Comparison of ENCODE assay signal across 29 cellular contexts in genomic region chr13:100280681-100281080, GRCh38.
DNase-seq lines count a peak whose midpoint lies in the region; ATAC-seq, FAIRE-seq and TF ChIP-seq lines count a peak whose summit lies in the region.
"Had no signal": no experiment of that assay in that cellular context is flagged by ENCODE, and none has a peak within 500 bp of the region (broad histone marks: within the 10 kb centered on the region; RNA-seq: fewer than 3 reads in every experiment).

No MANE protein-coding gene starts in this region.

- H3K9me3 Mint-ChIP-seq in activated T-helper 17 cell treated with anti-CD3 and anti-CD28 coated beads, Interleukin-2, amount 50 U/mL, for 72 hours = no peaks in the 10 kb centered on the region
- no peaks in the 10 kb centered on the region for H3K9me3 Mint-ChIP-seq in T-cell
- H3K9me3 Mint-ChIP-seq: activated naive CD4-positive, alpha-beta T cell treated with anti-CD3 and anti-CD28 coated beads, Interleukin-2, amount 50 U/mL, for 72 hours; HFFc6; T-helper 1 cell treated with Interleukin-12 subunit alpha and Interleukin-12 subunit beta and Interleukin-4 antibody, amounts not matched to agents 30 μg/mL and 1 μg/mL, for 36 hours had no signal

- ATAC-seq in HG03565 (IDR thresholded peaks at IDR 0.05; ENCODE audit: unreplicated experiment) = no peak
- no peak for ATAC-seq in activated T-helper 17 cell treated with anti-CD3 and anti-CD28 coated beads, Interleukin-2, amount 50 U/mL, for 72 hours (replicated peaks)
- no peak for ATAC-seq in T-cell (replicated peaks in 1 of 4)
- ATAC-seq: activated CD8-positive, alpha-beta T cell treated with anti-CD3 and anti-CD28 coated beads, Interleukin-2, amount 10 ng/mL, durations not matched to agents 7 days and 5 days; activated naive CD4-positive, alpha-beta T cell treated with anti-CD3 and anti-CD28 coated beads, Interleukin-2, amount 50 U/mL, for 72 hours; K562; pancreas; right cardiac atrium had no signal

- CTCF ChIA-PET in T-cell (lab: Charles Lee) = no interaction called here

- H3K27ac Mint-ChIP-seq in activated T-helper 17 cell treated with anti-CD3 and anti-CD28 coated beads, Interleukin-2, amount 50 U/mL, for 72 hours = no peak overlapping the region
- H3K27ac Mint-ChIP-seq in T-cell = no peak overlapping the region
- H3K27ac Mint-ChIP-seq: activated CD8-positive, alpha-beta T cell treated with anti-CD3 and anti-CD28 coated beads, Interleukin-2, amount 10 ng/mL, durations not matched to agents 7 days and 5 days; activated naive CD4-positive, alpha-beta T cell treated with anti-CD3 and anti-CD28 coated beads, Interleukin-2, amount 50 U/mL, for 72 hours; HFFc6; T-helper 1 cell treated with Interleukin-12 subunit alpha and Interleukin-12 subunit beta and Interleukin-4 antibody, amounts not matched to agents 30 μg/mL and 1 μg/mL, for 36 hours had no signal

- FAIRE-seq in bronchial epithelial cell (lab: Jason Lieb, UNC) = no peak
- FAIRE-seq: GM18507, K562, pancreas had no signal

- POLR2A ChIA-PET in T-cell (lab: Charles Lee) = no interaction called here

- no peaks in the 10 kb centered on the region for H3K4me1 Mint-ChIP-seq in activated T-helper 17 cell treated with anti-CD3 and anti-CD28 coated beads, Interleukin-2, amount 50 U/mL, for 72 hours
- H3K4me1 Mint-ChIP-seq in T-cell = no peaks in the 10 kb centered on the region

- DNase-seq in Daoy (ENCODE audit: low read depth) = peak; percentile 2
- peak; percentile 25 for DNase-seq in LHCN-M2 (ENCODE audit: low read depth)
- DNase-seq in bronchial epithelial cell (ENCODE audit: low read depth) = peak; percentile 85
- DNase-seq in kidney tubule cell (ENCODE audit: low spot score) = peak; percentile 8
- DNase-seq in activated CD4-positive, alpha-beta T cell treated with anti-CD3 and anti-CD28 coated beads for 1 hour = no peak
- DNase-seq in T-cell = no peak
- DNase-seq: activated CD8-positive, alpha-beta T cell treated with anti-CD3 and anti-CD28 coated beads, Interleukin-2, amount 10 ng/mL, durations not matched to agents 7 days and 5 days; anterior cingulate cortex; DMS53; HFFc6; kidney glomerular epithelial cell; MM.1S; NCI-H1417; NCI-H2029 treated with DMSO at 0.1 percent for 48 hours; NCI-H345; NCI-H82; pancreas; right cardiac atrium; RPMI8226; stimulated activated CD4-positive, alpha-beta T cell treated with anti-CD3 and anti-CD28 coated beads, Interleukin-4, amount 100 ng/mL, for 1 hour; transverse colon had no signal

- H3K4me3 ChIP-seq in bronchial epithelial cell (ENCODE audit: low read depth, low read length) = no peak overlapping the region
- H3K4me3 ChIP-seq: K562, lung, pancreas, SK-N-MC, transverse colon had no signal

- H3K36me3 Mint-ChIP-seq in activated T-helper 17 cell treated with anti-CD3 and anti-CD28 coated beads, Interleukin-2, amount 50 U/mL, for 72 hours (ENCODE audit: low read depth) = peaks cover 6% of the 10 kb centered on the region
- peaks cover 29% of the 10 kb centered on the region for H3K36me3 Mint-ChIP-seq in T-cell
- H3K36me3 Mint-ChIP-seq: activated naive CD4-positive, alpha-beta T cell treated with anti-CD3 and anti-CD28 coated beads, Interleukin-2, amount 50 U/mL, for 72 hours had no signal

- no peaks in the 10 kb centered on the region for H3K36me3 ChIP-seq in bronchial epithelial cell (ENCODE audit: control insufficient read depth, insufficient read depth, low read length)
- H3K36me3 ChIP-seq: transverse colon had no signal

- no peaks in the 10 kb centered on the region for H3K27me3 Mint-ChIP-seq in activated T-helper 17 cell treated with anti-CD3 and anti-CD28 coated beads, Interleukin-2, amount 50 U/mL, for 72 hours
- H3K27me3 Mint-ChIP-seq in T-cell = no peaks in the 10 kb centered on the region

- no peaks in the 10 kb centered on the region for H3K27me3 ChIP-seq in bronchial epithelial cell (ENCODE audit: control insufficient read depth, insufficient read depth, low read length)
- H3K27me3 ChIP-seq: pancreas, transverse colon had no signal

- no peak for TF ChIP-seq CTCF in bronchial epithelial cell (IDR thresholded peaks at IDR 0.05; ENCODE audit: insufficient read depth, low read length, severe bottlenecking)

- no peak overlapping the region for H3K4me3 Mint-ChIP-seq in activated T-helper 17 cell treated with anti-CD3 and anti-CD28 coated beads, Interleukin-2, amount 50 U/mL, for 72 hours
- no peak overlapping the region for H3K4me3 Mint-ChIP-seq in T-cell
- H3K4me3 Mint-ChIP-seq: activated CD8-positive, alpha-beta T cell treated with anti-CD3 and anti-CD28 coated beads, Interleukin-2, amount 10 ng/mL, durations not matched to agents 7 days and 5 days; HFFc6; T-helper 1 cell treated with Interleukin-12 subunit alpha and Interleukin-12 subunit beta and Interleukin-4 antibody, amounts not matched to agents 30 μg/mL and 1 μg/mL, for 36 hours had no signal

Comparison
In these comparisons a context has a peak if more than half of its experiments do, and no peak if none do; other contexts are left out.
1. DNase-seq: peak in Daoy (single experiment), LHCN-M2 (single experiment), bronchial epithelial cell (single experiment) and kidney tubule cell (single experiment); none in activated CD4-positive, alpha-beta T cell treated with anti-CD3 and anti-CD28 coated beads for 1 hour (single experiment) and T-cell (0 of 34).